ENCODE assay signal across 20 cellular contexts in the genomic region with DNA sequence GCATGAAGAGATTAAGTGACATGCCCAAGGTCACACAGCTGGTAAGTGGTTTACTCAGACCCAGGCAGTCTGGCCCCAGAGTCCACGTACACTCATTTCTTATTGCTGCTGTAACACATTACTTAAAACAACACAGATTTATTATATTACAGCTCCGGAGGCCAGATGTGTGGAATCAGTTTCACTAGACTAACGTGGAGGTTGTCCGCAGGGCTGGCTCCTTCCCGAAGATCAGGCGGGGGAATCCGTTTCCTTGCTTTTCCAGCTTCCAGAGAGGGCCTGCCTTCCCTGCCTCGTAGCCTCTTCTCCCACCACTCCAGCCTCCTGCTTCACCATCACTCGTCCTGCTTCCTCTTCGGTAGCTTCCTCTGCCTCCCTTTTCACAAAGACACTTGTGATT.
"Had no signal": no experiment of that assay in that cellular context is flagged by ENCODE, and none has a peak within 500 bp of the region (broad histone marks: within the 10 kb centered on the region; RNA-seq: fewer than 3 reads in every experiment).

No MANE protein-coding gene starts in this region.

- H3K9me3 ChIP-seq: colonic mucosa, gastrocnemius medialis, mucosa of descending colon, right atrium auricular region, spleen, suprapubic skin, tibial artery, upper lobe of right lung had no signal

- H3K27ac ChIP-seq: colonic mucosa, gastrocnemius medialis, right atrium auricular region, spleen, suprapubic skin, tibial artery, upper lobe of right lung had no signal

- H3K9me3 Mint-ChIP-seq: WTC11 had no signal

- H3K27ac Mint-ChIP-seq: activated CD8-positive, alpha-beta memory T cell treated with anti-CD3 and anti-CD28 coated beads, Interleukin-2, amount 10 ng/mL, durations not matched to agents 7 days and 5 days; activated CD8-positive, alpha-beta T cell treated with anti-CD3 and anti-CD28 coated beads, Interleukin-2, amount 10 ng/mL, durations not matched to agents 7 days and 5 days; WTC11 had no signal

- H3K4me3 Mint-ChIP-seq: activated CD8-positive, alpha-beta memory T cell treated with anti-CD3 and anti-CD28 coated beads, Interleukin-2, amount 10 ng/mL, durations not matched to agents 7 days and 5 days; activated CD8-positive, alpha-beta T cell treated with anti-CD3 and anti-CD28 coated beads, Interleukin-2, amount 10 ng/mL, durations not matched to agents 7 days and 5 days; WTC11 had no signal

- DNase-seq: activated CD4-positive, alpha-beta T cell treated with anti-CD3 and anti-CD28 coated beads for 1 hour; activated CD8-positive, alpha-beta memory T cell treated with anti-CD3 and anti-CD28 coated beads, Interleukin-2, amount 10 ng/mL, durations not matched to agents 7 days and 5 days; activated CD8-positive, alpha-beta T cell treated with anti-CD3 and anti-CD28 coated beads, Interleukin-2, amount 10 ng/mL, durations not matched to agents 7 days and 5 days; activated naive CD4-positive, alpha-beta T cell; activated T-cell treated with anti-CD3 and anti-CD28 coated beads, Interleukin-2, amount 50 U/mL, for 48 hours; colonic mucosa; effector CD8-positive, alpha-beta T cell; gastrocnemius medialis; glutamatergic neuron; islet precursor cell; left ventricle myocardium superior; mucosa of descending colon; stimulated activated naive CD4-positive, alpha-beta T cell; T-helper 2 cell; tibial artery had no signal

- H3K36me3 Mint-ChIP-seq: activated CD8-positive, alpha-beta memory T cell treated with anti-CD3 and anti-CD28 coated beads, Interleukin-2, amount 10 ng/mL, durations not matched to agents 7 days and 5 days; WTC11 had no signal

- H3K4me3 ChIP-seq: colonic mucosa, gastrocnemius medialis, mucosa of descending colon, right atrium auricular region, spleen, suprapubic skin, tibial artery, upper lobe of right lung had no signal

- H3K27me3 ChIP-seq: colonic mucosa, gastrocnemius medialis, right atrium auricular region, upper lobe of right lung had no signal

- ATAC-seq: activated CD8-positive, alpha-beta memory T cell treated with anti-CD3 and anti-CD28 coated beads, Interleukin-2, amount 10 ng/mL, durations not matched to agents 7 days and 5 days; activated CD8-positive, alpha-beta T cell treated with anti-CD3 and anti-CD28 coated beads, Interleukin-2, amount 10 ng/mL, durations not matched to agents 7 days and 5 days; gastrocnemius medialis; left ventricle myocardium superior; mucosa of descending colon; upper lobe of right lung; WTC11 had no signal
